8 cellular contexts compared by ENCODE assay signal in the genomic region with DNA sequence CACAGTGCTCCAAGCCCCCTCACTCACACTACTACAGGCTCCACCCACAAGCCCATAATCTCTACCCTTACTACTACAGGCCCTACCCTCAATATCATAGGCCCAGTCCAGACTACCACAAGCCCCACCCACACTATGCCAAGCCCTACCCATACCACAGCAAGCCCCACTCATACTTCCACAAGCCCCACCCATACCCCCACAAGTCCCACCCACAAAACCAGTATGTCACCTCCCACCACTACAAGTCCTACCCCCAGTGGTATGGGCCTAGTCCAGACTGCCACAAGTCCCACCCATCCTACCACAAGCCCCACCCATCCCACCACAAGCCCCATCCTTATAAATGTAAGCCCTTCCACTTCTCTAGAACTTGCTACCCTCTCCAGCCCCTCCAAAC. TPM values are rescaled to one million over a fixed set of nuclear protein-coding genes. Genes with fewer than 3 reads are reported as not detected.
A peak's percentile ranks its signal among the peaks of the same experiment; 100 is the strongest.
DNase-seq lines count a peak whose midpoint lies in the region; ATAC-seq lines count a peak whose summit lies in the region.

No MANE protein-coding gene starts in this region.

- no peak overlapping the region for H3K4me3 Mint-ChIP-seq in activated CD4-positive, alpha-beta memory T cell treated with anti-CD3 and anti-CD28 coated beads, Interleukin-2, amount 10 ng/mL, durations not matched to agents 7 days and 5 days

- POLR2A ChIA-PET in activated CD4-positive, alpha-beta memory T cell treated with anti-CD3 and anti-CD28 coated beads, Interleukin-2, amount 10 ng/mL, durations not matched to agents 7 days and 5 days (lab: Charles Lee), result interaction anchor here (1.4 to 8.8 kb wide), 3 partner anchors 17 to 118 kb away, joined by 7 to 277 read pairs (median 107); partner anchors contain the start of genes ACD, CARMIL2, CTCF and PARD6A

- ATAC-seq in GM18517 (IDR thresholded peaks at IDR 0.05; ENCODE audit: unreplicated experiment) (peak; percentile 40), esophagus mucosa (peak; percentile 15), GM18498 (IDR thresholded peaks at IDR 0.05; ENCODE audit: unreplicated experiment) (no peak)

- peaks cover 23% of the 10 kb centered on the region for H3K36me3 Mint-ChIP-seq in activated CD4-positive, alpha-beta memory T cell treated with anti-CD3 and anti-CD28 coated beads, Interleukin-2, amount 10 ng/mL, durations not matched to agents 7 days and 5 days (ENCODE audit: low read depth)

- H3K27ac Mint-ChIP-seq in activated CD4-positive, alpha-beta memory T cell treated with anti-CD3 and anti-CD28 coated beads, Interleukin-2, amount 10 ng/mL, durations not matched to agents 7 days and 5 days, result peak overlapping the region; percentile 10

- peaks cover 45% of the 10 kb centered on the region for H3K4me1 Mint-ChIP-seq in activated CD4-positive, alpha-beta memory T cell treated with anti-CD3 and anti-CD28 coated beads, Interleukin-2, amount 10 ng/mL, durations not matched to agents 7 days and 5 days

- DNase-seq in NAMALWA (ENCODE audit: low spot score) (peak; percentile 95), G401 (ENCODE audit: low spot score) (no peak), NCI-H446 (lab: John Stamatoyannopoulos, UW) (no peak)
- peak; percentile 91 for DNase-seq in activated CD4-positive, alpha-beta memory T cell treated with anti-CD3 and anti-CD28 coated beads, Interleukin-2, amount 10 ng/mL, durations not matched to agents 7 days and 5 days
- peak; percentile 43 to 45 for DNase-seq in stimulated activated CD4-positive, alpha-beta T cell treated with anti-CD3 and anti-CD28 coated beads, Interleukin-2, amount 100 ng/mL, for 48 hours

- H3K27me3 Mint-ChIP-seq in activated CD4-positive, alpha-beta memory T cell treated with anti-CD3 and anti-CD28 coated beads, Interleukin-2, amount 10 ng/mL, durations not matched to agents 7 days and 5 days, result peaks cover 2% of the 10 kb centered on the region

- no peaks in the 10 kb centered on the region for H3K9me3 Mint-ChIP-seq in activated CD4-positive, alpha-beta memory T cell treated with anti-CD3 and anti-CD28 coated beads, Interleukin-2, amount 10 ng/mL, durations not matched to agents 7 days and 5 days

- CTCF ChIA-PET in activated CD4-positive, alpha-beta memory T cell treated with anti-CD3 and anti-CD28 coated beads, Interleukin-2, amount 10 ng/mL, durations not matched to agents 7 days and 5 days (lab: Charles Lee), result interaction anchor here (0.6 to 8.2 kb wide), 3 partner anchors 17 to 667 kb away, joined by 3 to 334 read pairs (median 32); partner anchors contain the start of gene CTCF

- in situ Hi-C loops in G401 (cut with HindIII; ENCODE audit: low sequenced_read_pairs), result no loop called here

RNA-seq across cellular contexts. Expression of gene RIPOR1, which starts 13.8 kb away (rescaled TPM):
- total RNA-seq in activated CD4-positive, alpha-beta memory T cell treated with anti-CD3 and anti-CD28 coated beads, Interleukin-2, amount 10 ng/mL, durations not matched to agents 7 days and 5 days, result 10 to 100 TPM; 24.6 to 32.7 TPM
- 14.3 TPM for total RNA-seq in esophagus mucosa
- 4.1 and 11.5 TPM in 2 replicates for total RNA-seq in G401 (2014; rRNA removed; shearing (Covaris generic))

RNA-seq across cellular contexts. Expression of gene CTCF, which starts 19.9 kb away (rescaled TPM):
- 10 to 100 TPM; 74.9 to 76.9 TPM for total RNA-seq in activated CD4-positive, alpha-beta memory T cell treated with anti-CD3 and anti-CD28 coated beads, Interleukin-2, amount 10 ng/mL, durations not matched to agents 7 days and 5 days
- total RNA-seq in esophagus mucosa, result 28.3 TPM
- 32.4 and 37.3 TPM in 2 replicates for total RNA-seq in G401 (2014; rRNA removed; shearing (Covaris generic))

RNA-seq across cellular contexts. Expression of gene AGRP, which starts 59.1 kb away (rescaled TPM):
- total RNA-seq in activated CD4-positive, alpha-beta memory T cell treated with anti-CD3 and anti-CD28 coated beads, Interleukin-2, amount 10 ng/mL, durations not matched to agents 7 days and 5 days, result not detected
- total RNA-seq in esophagus mucosa, result not detected
- total RNA-seq in G401 (2014; rRNA removed; shearing (Covaris generic)), result not detected in 2 replicates

Comparison
In these comparisons a context has a peak if more than half of its experiments do, and no peak if none do; other contexts are left out.
1. DNase-seq: peak in NAMALWA (single experiment), activated CD4-positive, alpha-beta memory T cell treated with anti-CD3 and anti-CD28 coated beads, Interleukin-2, amount 10 ng/mL, durations not matched to agents 7 days and 5 days (single experiment) and stimulated activated CD4-positive, alpha-beta T cell treated with anti-CD3 and anti-CD28 coated beads, Interleukin-2, amount 100 ng/mL, for 48 hours (2 of 2); none in G401 (single experiment) and NCI-H446 (0 of 2).